ENCODE assay signal across 8 cellular contexts in the genomic region with DNA sequence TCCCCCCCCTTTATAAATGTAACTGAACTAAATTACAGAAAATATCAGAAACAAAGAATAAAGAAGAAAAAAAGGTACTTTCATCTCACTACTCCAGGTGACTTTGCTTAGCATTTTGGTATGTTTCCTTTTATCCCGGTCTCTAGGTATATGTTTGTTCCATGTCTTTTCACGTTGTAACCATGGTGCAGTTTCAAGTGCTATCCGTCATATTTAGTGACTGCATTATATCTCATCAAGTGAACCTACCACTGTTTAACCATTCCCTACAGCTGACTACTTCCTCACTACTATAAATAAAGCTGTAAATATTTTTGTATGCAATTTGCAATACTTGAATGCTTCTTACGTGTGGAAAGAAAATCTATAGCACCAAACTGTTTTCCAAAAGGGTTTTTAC. TPM values are rescaled to one million over a fixed set of nuclear protein-coding genes. Genes with fewer than 3 reads are reported as not detected.
DNase-seq lines count a peak whose midpoint lies in the region; ATAC-seq and TF ChIP-seq lines count a peak whose summit lies in the region.

No MANE protein-coding gene starts in this region.

- no peak for ATAC-seq in HG03135 (IDR thresholded peaks at IDR 0.05; ENCODE audit: unreplicated experiment)
- ATAC-seq in GM18520 (IDR thresholded peaks at IDR 0.05; ENCODE audit: unreplicated experiment), result no peak

- H3K36me3 ChIP-seq in GM23248 (ENCODE audit: low read depth) (no peaks in the 10 kb centered on the region), thyroid gland (no peaks in the 10 kb centered on the region)

- H3K27ac ChIP-seq in GM23248, result peak overlapping the region; percentile 78; the same call in 1 of the 2 replicates
- no peak overlapping the region for H3K27ac ChIP-seq in coronary artery
- peak overlapping the region in 1 of 3 donors; percentile 9 for H3K27ac ChIP-seq in thyroid gland

- no peaks in the 10 kb centered on the region for H3K27me3 Mint-ChIP-seq in osteocyte (ENCODE audit: unreplicated experiment)

- no peak overlapping the region for H2AFZ ChIP-seq in GM23248

- no peak overlapping the region for H3K27ac Mint-ChIP-seq in osteocyte (ENCODE audit: unreplicated experiment)

- peaks cover 67% of the 10 kb centered on the region for H3K79me2 ChIP-seq in GM23248 (ENCODE audit: insufficient read depth)

- H3K9ac ChIP-seq in GM23248, result peak overlapping the region; percentile 91

- peak overlapping the region; percentile 81 for H3K4me3 ChIP-seq in GM23248
- H3K4me3 ChIP-seq in coronary artery, result peak overlapping the region; percentile 75
- H3K4me3 ChIP-seq in thyroid gland (replicated peaks in 1 of 3), result peak overlapping the region in 1 of 3 donors; percentile 82

- 10 to 21% methylated on average over 4 of the region's 4 CpGs for WGBS in GM23248 (ENCODE audit: low coverage in 1 of 2, low lambda C conversion rate in 2 of 2, missing lambda C conversion rate in 2 of 2), 2 experiments
- WGBS in thyroid gland, 2 donors, result 36 to 51% methylated on average over 4 of the region's 4 CpGs

- peaks cover 3% of the 10 kb centered on the region for H3K4me1 Mint-ChIP-seq in osteocyte (ENCODE audit: unreplicated experiment)

- no peak for TF ChIP-seq CTCF in coronary artery (IDR thresholded peaks at IDR 0.05)
- no peak for TF ChIP-seq CTCF in osteocyte (IDR thresholded peaks at IDR 0.05)
- no peak for TF ChIP-seq CTCF in thyroid gland (IDR thresholded peaks at IDR 0.05)

- peak overlapping the region; percentile 93 for H3K4me2 ChIP-seq in GM23248 (ENCODE audit: unreplicated experiment)

- in situ Hi-C loops in GM23248 (cut with MboI), result no loop called here

- peak overlapping the region; percentile 84 for H3K4me3 Mint-ChIP-seq in osteocyte (ENCODE audit: unreplicated experiment)

- H3F3A ChIP-seq in GM23248 (ENCODE audit: insufficient read depth), result peaks cover 39% of the 10 kb centered on the region

- H3K27me3 ChIP-seq in GM23248 (replicated peaks; ENCODE audit: insufficient read depth) (no peaks in the 10 kb centered on the region), thyroid gland (no peaks in the 10 kb centered on the region)

- H3K36me3 Mint-ChIP-seq in osteocyte (ENCODE audit: unreplicated experiment), result no peaks in the 10 kb centered on the region

- no peak for TF ChIP-seq POLR2A in thyroid gland (IDR thresholded peaks at IDR 0.05)

- H4K20me1 ChIP-seq in GM23248 (ENCODE audit: insufficient read depth), result peaks cover 16% of the 10 kb centered on the region; the same call in 1 of the 2 replicates

- peaks cover 32% of the 10 kb centered on the region for H3K4me1 ChIP-seq in GM23248 (ENCODE audit: insufficient read depth)
- peaks cover 36 to 42% of the 10 kb centered on the region in 2 donors for H3K4me1 ChIP-seq in thyroid gland

- DNase-seq in GM23248 (peak; percentile 64), NCI-H748 (lab: John Stamatoyannopoulos, UW; ENCODE audit: unreplicated experiment) (peak; percentile 33), coronary artery (ENCODE audit: low spot score) (no peak), osteocyte (ENCODE audit: extremely low spot score, unreplicated experiment) (no peak), thyroid gland (no peak), KG1 (lab: John Stamatoyannopoulos, UW) (no peak)

- H3K9me3 ChIP-seq in GM23248 (ENCODE audit: low read depth) (no peaks in the 10 kb centered on the region), thyroid gland (no peaks in the 10 kb centered on the region)

- no peaks in the 10 kb centered on the region for H3K9me3 Mint-ChIP-seq in osteocyte (ENCODE audit: unreplicated experiment)

- H3K9me2 ChIP-seq in GM23248 (ENCODE audit: insufficient read depth), result no peaks in the 10 kb centered on the region

- intact Hi-C loops in thyroid gland (cut with DNase I), result loop anchor here (10.0 kb wide), 1 partner anchor 140 kb away; a partner anchor contains a TSS

RNA-seq across cellular contexts. Expression of a gene that starts 2.2 kb away (rescaled TPM):
- total RNA-seq in GM23248 (2014; rRNA removed; shearing (Covaris generic)), result 112 and 121 TPM in 2 replicates
- polyA plus RNA-seq in GM23248 (2016; fragmentation: Nextera tagmentation; extraction: Ambion mirVana), result 60.3 and 60.6 TPM in 2 replicates
- total RNA-seq in osteocyte (53.2 and 55.5 TPM in 2 replicates), thyroid gland (10 to 100 TPM; 84.7 to 99.3 (median 94.5) TPM)

RNA-seq across cellular contexts. Expression of a gene that starts 42.6 kb away (rescaled TPM):
- not detected in 2 replicates for total RNA-seq in GM23248 (2014; rRNA removed; shearing (Covaris generic))
- 0.14 TPM in 1 of 2 replicates, not detected in the other for polyA plus RNA-seq in GM23248 (2016; fragmentation: Nextera tagmentation; extraction: Ambion mirVana)
- total RNA-seq in osteocyte (5.6 and 5.9 TPM in 2 replicates), thyroid gland (10 to 100 TPM in 3 of 4 donors, 1 to 10 TPM in 1; 7.8 to 19.9 (median 12.8) TPM)

RNA-seq across cellular contexts. Expression of a gene that starts 53.4 kb away (rescaled TPM):
- 15.8 and 21.8 TPM in 2 replicates for total RNA-seq in GM23248 (2014; rRNA removed; shearing (Covaris generic))
- polyA plus RNA-seq in GM23248 (2016; fragmentation: Nextera tagmentation; extraction: Ambion mirVana), result 32.4 and 32.9 TPM in 2 replicates
- 22.2 and 24.5 TPM in 2 replicates for total RNA-seq in osteocyte
- total RNA-seq in thyroid gland, result 10 to 100 TPM in 3 of 4 donors, 1 to 10 TPM in 1; 9.7 to 31.6 (median 22.4) TPM

Comparison
In these comparisons a context has a peak if more than half of its experiments do, and no peak if none do; other contexts are left out.
1. DNase-seq: peak in GM23248 (single experiment) and NCI-H748 (single experiment); none in coronary artery (single experiment), osteocyte (single experiment), thyroid gland (0 of 2) and KG1 (single experiment).